ENCODE assay signal across 8 cellular contexts in genomic region chr20:38033330-38034107, GRCh38. TPM values are rescaled to one million over a fixed set of nuclear protein-coding genes. Genes with fewer than 3 reads are reported as not detected.
DNase-seq lines count a peak whose midpoint lies in the region; ATAC-seq and TF ChIP-seq lines count a peak whose summit lies in the region.

RPRD1B (plus strand) TSS chr20:38033746; CDS start chr20:38033948, 202 bp downstream.
TTI1 (minus strand) TSS chr20:38033456; CDS start chr20:38013816, 19,640 bp downstream.

- POLR2A ChIA-PET in CD8-positive, alpha-beta T cell (lab: Charles Lee): interaction anchor here (0.6 to 1.8 kb wide), 6 partner anchors 10 to 119 kb away, joined by 3 to 5 read pairs (median 3); no protein-coding TSS in a partner anchor
- POLR2A ChIA-PET in activated CD8-positive, alpha-beta memory T cell treated with anti-CD3 and anti-CD28 coated beads for 36 hours (lab: Charles Lee): interaction anchor here (0.5 to 2.0 kb wide), 10 partner anchors 9 to 744 kb away, joined by 3 to 7 read pairs (median 3); partner anchors contain the start of gene MANBAL

- peak within 1 kb of the TSS; percentile 98 for H3K4me3 Mint-ChIP-seq in CD8-positive, alpha-beta T cell

- H3K27ac Mint-ChIP-seq in CD8-positive, alpha-beta T cell: peak within 1 kb of the TSS; percentile 98

- H3K36me3 ChIP-seq in CD8-positive, alpha-beta T cell (ENCODE audit: insufficient read depth, low read length): no peaks in the 10 kb centered on the region
- peaks cover 0 to 8% of the 10 kb centered on the region in 2 donors for H3K36me3 ChIP-seq in lung (ENCODE audit: control insufficient read depth in 2 of 2, insufficient read depth in 2 of 2, low read length in 2 of 2)

- peaks cover 73% of the 10 kb centered on the region for H3K4me1 Mint-ChIP-seq in CD8-positive, alpha-beta T cell (ENCODE audit: low read depth)

- 0% methylated on average over 65 to 69 of the region's 69 CpGs for WGBS in lung, 2 donors

- peak; percentile 86 for ATAC-seq in CD8-positive, alpha-beta T cell
- peak; percentile 81 for ATAC-seq in GM19455 (IDR thresholded peaks at IDR 0.05; ENCODE audit: unreplicated experiment)
- peak; percentile 92 for ATAC-seq in lung (ENCODE audit: insufficient read depth, low FRiP score)

- intact Hi-C loops in CD8-positive, alpha-beta T cell (cut with DNase I, micrococcal nuclease): loop anchor here (1.0 to 10.0 kb wide), 8 partner anchors 24 to 936 kb away; partner anchors contain the start of genes CTNNBL1 (in 1 of the 2), DHX35 (in 1 of the 2), PPP1R16B (in 1 of the 2) and RALGAPB (in 1 of the 2)

- H3K27me3 Mint-ChIP-seq in CD8-positive, alpha-beta T cell (ENCODE audit: low read depth): no peaks in the 10 kb centered on the region

- no peaks in the 10 kb centered on the region for H3K9me3 ChIP-seq in CD8-positive, alpha-beta T cell (ENCODE audit: low read length)
- no peaks in the 10 kb centered on the region for H3K9me3 ChIP-seq in lung (ENCODE audit: control insufficient read depth in 2 of 2, insufficient read depth in 1 of 2, low read length in 1 of 2)

- H3K9me3 Mint-ChIP-seq in CD8-positive, alpha-beta T cell: no peaks in the 10 kb centered on the region

- TF ChIP-seq CTCF in CD8-positive, alpha-beta T cell (IDR thresholded peaks at IDR 0.05): no peak
- no peak for TF ChIP-seq CTCF in lung (IDR thresholded peaks at IDR 0.05; ENCODE audit: control extremely low read depth, extremely low read depth)

- H3K27me3 ChIP-seq in CD8-positive, alpha-beta T cell (ENCODE audit: insufficient read depth, low read length): no peaks in the 10 kb centered on the region
- H3K27me3 ChIP-seq in lung (ENCODE audit: control insufficient read depth, insufficient read depth): no peaks in the 10 kb centered on the region

- H3K4me1 ChIP-seq in CD8-positive, alpha-beta T cell (ENCODE audit: insufficient read depth, low read length): peaks cover 51% of the 10 kb centered on the region
- H3K4me1 ChIP-seq in lung (ENCODE audit: control insufficient read depth in 2 of 2, insufficient read depth in 2 of 2, low read length in 2 of 2): peaks cover 10 to 38% of the 10 kb centered on the region in 2 donors

- DNase-seq in CD8-positive, alpha-beta T cell: peak; percentile 77 to 92 (median 87)
- DNase-seq in HS-5 (ENCODE audit: low read depth): peak; percentile 80
- peak; percentile 81 to 89 for DNase-seq in NOMO-1 (lab: John Stamatoyannopoulos, UW; ENCODE audit: unreplicated experiment in 2 of 2)
- peak; percentile 81 for DNase-seq in effector CD8-positive, alpha-beta T cell (lab: John Stamatoyannopoulos, UW)
- DNase-seq in lung (ENCODE audit: low spot score): peak; percentile 94
- peak; percentile 79 to 88 (median 86) for DNase-seq in stimulated activated CD4-positive, alpha-beta T cell treated with anti-CD3 and anti-CD28 coated beads, TNF-alpha, amount 100 ng/mL, for 24 hours (ENCODE audit: low read depth in 3 of 3)

- H3K4me3 ChIP-seq in CD8-positive, alpha-beta T cell (ENCODE audit: low read depth, low read length): peak within 1 kb of the TSS; percentile 94
- peak within 1 kb of the TSS; percentile 87 for H3K4me3 ChIP-seq in lung

- peaks cover 31% of the 10 kb centered on the region for H3K36me3 Mint-ChIP-seq in CD8-positive, alpha-beta T cell

- CTCF ChIA-PET in CD8-positive, alpha-beta T cell (lab: Charles Lee): interaction anchor here (1.7 kb wide), 1 partner anchor 24 kb away, joined by 6 read pairs; no protein-coding TSS in a partner anchor
- CTCF ChIA-PET in activated CD8-positive, alpha-beta memory T cell treated with anti-CD3 and anti-CD28 coated beads for 36 hours (lab: Charles Lee): interaction anchor here (0.5 to 1.9 kb wide), 8 partner anchors 11 to 188 kb away, joined by 3 to 6 read pairs (median 4); no protein-coding TSS in a partner anchor

- H3K27ac ChIP-seq in CD8-positive, alpha-beta T cell (ENCODE audit: low read depth, low read length): peak within 1 kb of the TSS; percentile 92
- H3K27ac ChIP-seq in lung (ENCODE audit: low read depth in 1 of 2, low read length in 1 of 2): peak within 1 kb of the TSS; percentile 95 to 96

RNA-seq across cellular contexts. Expression of gene RPRD1B, which starts in this region (rescaled TPM):
- 10 to 100 TPM; 73.3 to 79.4 TPM for total RNA-seq in CD8-positive, alpha-beta T cell
- 10 to 100 TPM; 36.5 to 38.8 TPM for total RNA-seq in activated CD8-positive, alpha-beta memory T cell treated with anti-CD3 and anti-CD28 coated beads for 36 hours
- 10 to 100 TPM; 32.8 to 58.6 TPM for total RNA-seq in lung
- 10 to 100 TPM in 1 of 2 donors, 1 to 10 TPM in 1; 6.8 to 20.4 TPM for polyA plus RNA-seq in lung

RNA-seq across cellular contexts. Expression of gene TTI1, which starts in this region (rescaled TPM):
- total RNA-seq in CD8-positive, alpha-beta T cell: 10 to 100 TPM; 12.6 to 15.7 TPM
- total RNA-seq in activated CD8-positive, alpha-beta memory T cell treated with anti-CD3 and anti-CD28 coated beads for 36 hours: 10 to 100 TPM; 43.2 to 43.8 TPM
- 10 to 100 TPM; 18.0 to 33.8 TPM for total RNA-seq in lung
- 10 to 100 TPM in 1 of 2 donors, 1 to 10 TPM in 1; 6.7 to 13.0 TPM for polyA plus RNA-seq in lung

Comparison
In these comparisons a context has a peak if more than half of its experiments do, and no peak if none do; other contexts are left out.
1. Peak in every context shown above with its lines: DNase-seq, ATAC-seq, H3K4me3 ChIP-seq and H3K27ac ChIP-seq.